ENCODE assay signal across 1 cellular context in the genomic region with DNA sequence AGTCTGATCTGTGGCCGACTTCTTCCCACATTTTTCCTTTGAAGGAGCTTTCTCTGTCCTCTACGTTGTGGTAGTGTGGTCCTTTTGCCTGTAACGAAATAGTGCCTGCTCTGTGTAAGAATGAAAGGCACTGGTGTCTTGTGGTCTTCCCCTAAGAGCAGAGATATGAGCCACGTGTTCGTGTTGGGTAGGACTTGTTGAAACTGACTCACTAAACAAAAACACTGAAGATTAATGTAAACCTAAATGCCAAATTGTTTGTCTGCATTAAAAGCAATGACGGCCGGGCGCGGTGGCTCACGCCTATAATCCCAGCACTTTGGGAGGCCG.
A peak's percentile ranks its signal among the peaks of the same experiment; 100 is the strongest.
TF ChIP-seq lines count a peak whose summit lies in the region.

No MANE protein-coding gene starts in this region.

TF ChIP-seq in IMR-90, 13 proteins besides CTCF, POLR2A, EP300 and RAD21:
- peak; percentile 42; the same call in 1 of the 2 replicates for TF ChIP-seq MXI1 (IDR thresholded peaks at IDR 0.05; ENCODE audit: borderline replicate concordance, low read depth, low read length)
- TF ChIP-seq SMC3 (IDR thresholded peaks at IDR 0.05; ENCODE audit: low read depth, low read length): no peak
- TF ChIP-seq, protein P1, sequence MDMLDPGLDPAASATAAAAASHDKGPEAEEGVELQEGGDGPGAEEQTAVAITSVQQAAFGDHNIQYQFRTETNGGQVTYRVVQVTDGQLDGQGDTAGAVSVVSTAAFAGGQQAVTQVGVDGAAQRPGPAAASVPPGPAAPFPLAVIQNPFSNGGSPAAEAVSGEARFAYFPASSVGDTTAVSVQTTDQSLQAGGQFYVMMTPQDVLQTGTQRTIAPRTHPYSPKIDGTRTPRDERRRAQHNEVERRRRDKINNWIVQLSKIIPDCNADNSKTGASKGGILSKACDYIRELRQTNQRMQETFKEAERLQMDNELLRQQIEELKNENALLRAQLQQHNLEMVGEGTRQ (IDR thresholded peaks at IDR 0.05; ENCODE audit: low read depth, low read length): peak; percentile 54; the same call in 1 of the 2 replicates
